8 cellular contexts compared by ENCODE assay signal in genomic region chr2:215311259-215311624, GRCh38. TPM values are rescaled to one million over a fixed set of nuclear protein-coding genes. Genes with fewer than 3 reads are reported as not detected.
DNase-seq lines count a peak whose midpoint lies in the region; ATAC-seq and TF ChIP-seq lines count a peak whose summit lies in the region.
"Not testable (repeated sequence)": the region's sequence is repeated elsewhere in the genome, so short reads cannot be mapped to it uniquely, and the experiment has no call there.

No MANE protein-coding gene starts in this region.

- not testable (repeated sequence) for H3K27me3 Mint-ChIP-seq in activated T-helper 2 cell treated with anti-CD3 and anti-CD28 coated beads, Interferon-gamma antibody, Interleukin-2, Interleukin-4, amounts not matched to agents 10 μg/mL and 5 μg/mL and 100 μg/mL, durations not matched to agents 14 hours and 24 hours and 36 hours (ENCODE audit: low read depth); mesothelial cell of epicardium (ENCODE audit: low read depth)

- peaks cover 28% of the 10 kb centered on the region for H3K4me1 Mint-ChIP-seq in activated T-helper 2 cell treated with anti-CD3 and anti-CD28 coated beads, Interferon-gamma antibody, Interleukin-2, Interleukin-4, amounts not matched to agents 10 μg/mL and 5 μg/mL and 100 μg/mL, durations not matched to agents 14 hours and 24 hours and 36 hours (ENCODE audit: low read depth)
- peaks cover 30% of the 10 kb centered on the region for H3K4me1 Mint-ChIP-seq in mesothelial cell of epicardium

- TF ChIP-seq CTCF in AG09309 (IDR thresholded peaks at IDR 0.05; ENCODE audit: control insufficient read depth, insufficient read depth, low read depth, low read length, missing control alignments); Peyer's patch (IDR thresholded peaks at IDR 0.05); mesothelial cell of epicardium (IDR thresholded peaks at IDR 0.05; ENCODE audit: unreplicated experiment): not testable (repeated sequence)

- H3K36me3 Mint-ChIP-seq in activated T-helper 2 cell treated with anti-CD3 and anti-CD28 coated beads, Interferon-gamma antibody, Interleukin-2, Interleukin-4, amounts not matched to agents 10 μg/mL and 5 μg/mL and 100 μg/mL, durations not matched to agents 14 hours and 24 hours and 36 hours (ENCODE audit: low read depth): peaks cover 37% of the 10 kb centered on the region
- peaks cover 17% of the 10 kb centered on the region for H3K36me3 Mint-ChIP-seq in mesothelial cell of epicardium

- H3K27ac ChIP-seq in Peyer's patch (peak overlapping the region in 3 of 4 donors; percentile 72 to 87 (median 75)), epithelial cell of prostate (peak overlapping the region; percentile 43)

- not testable (repeated sequence) for H3K9me3 Mint-ChIP-seq in activated T-helper 2 cell treated with anti-CD3 and anti-CD28 coated beads, Interferon-gamma antibody, Interleukin-2, Interleukin-4, amounts not matched to agents 10 μg/mL and 5 μg/mL and 100 μg/mL, durations not matched to agents 14 hours and 24 hours and 36 hours; mesothelial cell of epicardium

- H3K4me3 ChIP-seq in AG09309 (ENCODE audit: control insufficient read depth, low read depth, low read length) (peak overlapping the region; percentile 73), Peyer's patch (peak overlapping the region; percentile 58 to 85 (median 66))

- peak overlapping the region; percentile 83 for H3K27ac Mint-ChIP-seq in activated T-helper 2 cell treated with anti-CD3 and anti-CD28 coated beads, Interferon-gamma antibody, Interleukin-2, Interleukin-4, amounts not matched to agents 10 μg/mL and 5 μg/mL and 100 μg/mL, durations not matched to agents 14 hours and 24 hours and 36 hours
- peak overlapping the region; percentile 97 for H3K27ac Mint-ChIP-seq in mesothelial cell of epicardium

- ATAC-seq in GM19452 (IDR thresholded peaks at IDR 0.05; ENCODE audit: unreplicated experiment): peak; percentile 30
- peak; percentile 33 for ATAC-seq in HG03354 (IDR thresholded peaks at IDR 0.05; ENCODE audit: poor library complexity, severe bottlenecking, unreplicated experiment)

- not testable (repeated sequence) for H3K27me3 ChIP-seq in Peyer's patch

- TF ChIP-seq POLR2A in Peyer's patch (IDR thresholded peaks at IDR 0.05): not testable (repeated sequence)

- peak overlapping the region; percentile 85 for H3K4me3 Mint-ChIP-seq in activated T-helper 2 cell treated with anti-CD3 and anti-CD28 coated beads, Interferon-gamma antibody, Interleukin-2, Interleukin-4, amounts not matched to agents 10 μg/mL and 5 μg/mL and 100 μg/mL, durations not matched to agents 14 hours and 24 hours and 36 hours (ENCODE audit: low read depth)
- peak overlapping the region; percentile 88 for H3K4me3 Mint-ChIP-seq in mesothelial cell of epicardium

- DNase-seq in AG09309 (ENCODE audit: low read depth); epithelial cell of prostate (ENCODE audit: low read depth, low spot score); mesothelial cell of epicardium (ENCODE audit: low spot score in 2 of 2, unreplicated experiment in 2 of 2): not testable (repeated sequence)
- DNase-seq in Peyer's patch: peak in 1 of 3 donors; percentile 36
- peak; percentile 14 for DNase-seq in activated T-helper 2 cell treated with anti-CD3 and anti-CD28 coated beads, Interferon-gamma antibody, Interleukin-2, Interleukin-4, amounts not matched to agents 10 μg/mL and 5 μg/mL and 100 μg/mL, durations not matched to agents 14 hours and 24 hours and 36 hours (ENCODE audit: low spot score)
- peak; percentile 7 to 13 for DNase-seq in stimulated activated CD4-positive, alpha-beta T cell treated with anti-CD3 and anti-CD28 coated beads, Interleukin-2, amount 100 ng/mL, for 48 hours

- intact Hi-C loops in activated T-helper 2 cell treated with anti-CD3 and anti-CD28 coated beads, Interferon-gamma antibody, Interleukin-2, Interleukin-4, amounts not matched to agents 10 μg/mL and 5 μg/mL and 100 μg/mL, durations not matched to agents 14 hours and 24 hours and 36 hours (cut with micrococcal nuclease): loop anchor here (2.0 to 10.0 kb wide), 3 partner anchors 38 to 124 kb away; partner anchors contain the start of gene FN1

- H3K4me1 ChIP-seq in Peyer's patch: peaks cover 0 to 17% (median 5%) of the 10 kb centered on the region in 4 donors

- H3K36me3 ChIP-seq in Peyer's patch: not testable (repeated sequence)

- H3K9me3 ChIP-seq in Peyer's patch: not testable (repeated sequence)

RNA-seq across cellular contexts. Expression of gene ATIC, which starts 0.6 kb away (rescaled TPM):
- 10 to 100 TPM; 34.5 to 69.5 (median 41.3) TPM for total RNA-seq in Peyer's patch
- 284 and 296 TPM in 2 replicates for total RNA-seq in activated T-helper 2 cell treated with anti-CD3 and anti-CD28 coated beads, Interferon-gamma antibody, Interleukin-2, Interleukin-4, amounts not matched to agents 10 μg/mL and 5 μg/mL and 100 μg/mL, durations not matched to agents 14 hours and 24 hours and 36 hours
- total RNA-seq in mesothelial cell of epicardium: 115 to 118 TPM (median 118 TPM) in 3 replicates
